In genomic region chr12:12266873-12267634, GRCh38 we compare ENCODE assay signal across 8 cellular contexts. TPM values are rescaled to one million over a fixed set of nuclear protein-coding genes. Genes with fewer than 3 reads are reported as not detected.
A peak's percentile ranks its signal among the peaks of the same experiment; 100 is the strongest.
DNase-seq lines count a peak whose midpoint lies in the region; ATAC-seq and TF ChIP-seq lines count a peak whose summit lies in the region.

Gene LRP6 (minus strand): TSS chr12:12267044. CDS start chr12:12266735, 309 bp downstream.

- peak within 1 kb of the TSS; percentile 92 for H3K4me3 Mint-ChIP-seq in T-helper 17 cell

- peak within 1 kb of the TSS; percentile 84 for H3K4me3 ChIP-seq in GM12864 (ENCODE audit: low read depth, low read length)
- H3K4me3 ChIP-seq in right atrium auricular region, result peak within 1 kb of the TSS; percentile 79 to 87
- peak within 1 kb of the TSS; percentile 69 to 86 for H3K4me3 ChIP-seq in prostate gland
- H3K4me3 ChIP-seq in upper lobe of right lung, result peak within 1 kb of the TSS; percentile 78

- peak within 1 kb of the TSS; percentile 27 for H3K27ac Mint-ChIP-seq in T-helper 17 cell

- H3K9me3 ChIP-seq in T-helper 17 cell (ENCODE audit: control insufficient read depth, low read length, poor library complexity, severe bottlenecking) (no peaks in the 10 kb centered on the region), right atrium auricular region (no peaks in the 10 kb centered on the region), prostate gland (no peaks in the 10 kb centered on the region), upper lobe of right lung (no peaks in the 10 kb centered on the region)

- TF ChIP-seq CTCF in GM12864 (IDR thresholded peaks at IDR 0.05; ENCODE audit: low read depth, low read length, missing control alignments) (no peak), right atrium auricular region (IDR thresholded peaks at IDR 0.05) (peak in 1 of 2 donors; percentile 40), prostate gland (IDR thresholded peaks at IDR 0.05) (peak in 1 of 4 experiments; percentile 8), upper lobe of right lung (IDR thresholded peaks at IDR 0.05) (no peak)

- no peaks in the 10 kb centered on the region for H3K36me3 ChIP-seq in right atrium auricular region
- no peaks in the 10 kb centered on the region for H3K36me3 ChIP-seq in prostate gland
- no peaks in the 10 kb centered on the region for H3K36me3 ChIP-seq in upper lobe of right lung

- DNase-seq in GM12864 (ENCODE audit: low read depth) (peak; percentile 59), NCI-H1417 treated with DMSO at 0.1 percent for 48 hours (lab: John Stamatoyannopoulos, UW) (peak; percentile 81), T-helper 17 cell (peak; percentile 38 to 53 (median 42)), right atrium auricular region (ENCODE audit: low spot score) (peak; percentile 81), prostate gland (ENCODE audit: low spot score) (peak; percentile 88), upper lobe of right lung (peak; percentile 95)

- H3K27me3 Mint-ChIP-seq in T-helper 17 cell, result peaks cover 13% of the 10 kb centered on the region

- peak; percentile 56 for TF ChIP-seq POLR2A in prostate gland (IDR thresholded peaks at IDR 0.05)

- intact Hi-C loops in prostate gland (cut with DNase I), result loop anchor here (5.0 kb wide), 1 partner anchor 55 kb away; no protein-coding TSS in a partner anchor
- intact Hi-C loops in upper lobe of right lung (cut with DNase I), result no loop called here

- under 1% methylated on average over 73 of the region's 90 CpGs for WGBS in prostate gland

- peaks cover 0 to 31% of the 10 kb centered on the region in 2 donors for H3K4me1 ChIP-seq in right atrium auricular region
- no peaks in the 10 kb centered on the region for H3K4me1 ChIP-seq in prostate gland (replicated peaks)
- H3K4me1 ChIP-seq in upper lobe of right lung, result peaks cover 14% of the 10 kb centered on the region

- H3K27ac ChIP-seq in angular gyrus (ENCODE audit: low read depth, low read length) (peak within 1 kb of the TSS; percentile 93), right atrium auricular region (peak within 1 kb of the TSS; percentile 96 to 99), prostate gland (peak within 1 kb of the TSS; percentile 98 to 99), upper lobe of right lung (peak within 1 kb of the TSS; percentile 100)

- ATAC-seq in HG02763 (IDR thresholded peaks at IDR 0.05; ENCODE audit: unreplicated experiment) (peak; percentile 71), T-helper 17 cell (peak; percentile 93), upper lobe of right lung (peak; percentile 97)

- no peaks in the 10 kb centered on the region for H3K36me3 Mint-ChIP-seq in T-helper 17 cell (ENCODE audit: low read depth)

- H3K4me1 Mint-ChIP-seq in T-helper 17 cell, result peaks cover 20% of the 10 kb centered on the region

- H3K27me3 ChIP-seq in right atrium auricular region (no peaks in the 10 kb centered on the region), prostate gland (replicated peaks; ENCODE audit: insufficient read depth) (no peaks in the 10 kb centered on the region), upper lobe of right lung (no peaks in the 10 kb centered on the region)

RNA-seq across cellular contexts. Expression of gene LRP6, which starts in this region (rescaled TPM):
- total RNA-seq in T-helper 17 cell (1 to 10 TPM; 1.8 to 2.0 TPM), right atrium auricular region (10 to 100 TPM; 16.5 to 21.3 TPM), prostate gland (10 to 100 TPM; 23.0 to 34.7 TPM), upper lobe of right lung (55.8 TPM)

Comparison
In these comparisons a context has a peak if more than half of its experiments do, and no peak if none do; other contexts are left out.
1. Peak in every context shown above with its lines: DNase-seq, ATAC-seq, H3K4me3 ChIP-seq and H3K27ac ChIP-seq.
2. RNA of gene LRP6 (total RNA-seq): 55.8 TPM in upper lobe of right lung (single experiment), 23.0 to 34.7 TPM in prostate gland and 16.5 to 21.3 TPM in right atrium auricular region; 1.8 to 2.0 TPM in T-helper 17 cell; every median in the first group is over 4 times any median in the second.
3. DNase-seq: peak in every context shown above with its lines; median percentile 95 in upper lobe of right lung; 88 in prostate gland; 81 in NCI-H1417 treated with DMSO at 0.1 percent for 48 hours; 81 in right atrium auricular region; 59 in GM12864; 42 in T-helper 17 cell.